ENCODE assay signal across 8 cellular contexts in the genomic region with DNA sequence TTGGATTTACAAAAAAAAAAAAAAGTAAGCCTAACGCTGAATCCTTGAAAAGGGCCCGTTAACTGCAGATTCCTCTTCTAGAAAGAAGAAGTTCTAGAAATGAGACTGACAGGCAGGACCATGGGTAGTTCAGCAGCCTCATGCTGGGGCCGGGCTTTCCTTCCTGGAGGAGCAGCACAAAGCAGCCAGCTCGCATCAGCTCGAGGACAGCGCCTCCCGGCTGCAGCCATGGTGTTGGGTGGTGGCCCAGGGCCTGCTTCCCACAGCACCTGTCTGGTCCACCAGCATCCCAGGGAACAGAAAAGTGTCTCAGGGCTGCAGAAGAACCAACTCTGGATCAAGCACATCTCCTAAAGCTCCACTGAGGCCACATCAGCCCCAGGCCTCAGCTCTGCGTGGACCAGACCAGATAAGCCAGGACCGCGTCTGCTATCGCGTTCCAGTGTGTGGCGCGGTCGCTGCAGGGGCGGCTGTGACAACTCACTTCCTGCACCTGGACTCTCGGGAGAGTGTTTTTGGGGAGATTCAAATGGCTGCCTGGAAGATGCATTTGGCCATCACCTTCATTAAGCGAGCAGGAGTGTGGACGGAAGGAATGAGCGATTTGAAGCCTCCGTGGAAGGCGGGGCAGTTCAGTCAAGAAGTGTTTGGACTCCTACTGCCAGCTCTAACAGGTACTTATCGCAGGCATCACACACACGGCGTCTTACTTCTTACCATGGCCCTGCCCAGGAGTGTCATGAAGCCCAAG. TPM values are rescaled to one million over a fixed set of nuclear protein-coding genes. Genes with fewer than 3 reads are reported as not detected.
DNase-seq lines count a peak whose midpoint lies in the region; ATAC-seq and TF ChIP-seq lines count a peak whose summit lies in the region.

No MANE protein-coding gene starts in this region.

- H3K4me1 Mint-ChIP-seq in WTC11, result peaks cover 74% of the 10 kb centered on the region

- TF ChIP-seq CTCF in WTC11 (IDR thresholded peaks at IDR 0.05) (no peak), fibroblast of lung (conservative IDR thresholded peaks at IDR 0.05 in 1 of 2, IDR thresholded peaks at IDR 0.05 in 1 of 2; ENCODE audit: low read depth in 1 of 2, low read length in 2 of 2) (no peak)

- H3K36me3 Mint-ChIP-seq in WTC11, result peaks cover 37% of the 10 kb centered on the region

- no peaks in the 10 kb centered on the region for H3K9me3 Mint-ChIP-seq in WTC11

- H3K79me2 ChIP-seq in fibroblast of lung (ENCODE audit: control insufficient read depth, insufficient read depth, low read length), result peaks cover 98% of the 10 kb centered on the region

- DNase-seq in HT1080 (ENCODE audit: low read depth), result peak; percentile 41
- DNase-seq in WTC11 (ENCODE audit: low spot score), result peak; percentile 64
- DNase-seq in fibroblast of lung (ENCODE audit: low read depth in 2 of 2), result peak in 1 of 2 donors; percentile 46
- DNase-seq in EL, result no peak
- DNase-seq in NCI-H446 (lab: John Stamatoyannopoulos, UW), result no peak
- no peak for DNase-seq in NK-92 (lab: John Stamatoyannopoulos, UW; ENCODE audit: unreplicated experiment)

- H2AFZ ChIP-seq in fibroblast of lung (ENCODE audit: low read length), result no peak overlapping the region

- POLR2A ChIA-PET in WTC11 (lab: Charles Lee), result interaction anchor here (1.0 to 3.2 kb wide), 4 partner anchors 26 to 76 kb away, joined by 3 to 18 read pairs (median 8); a partner anchor contains a TSS

- no peaks in the 10 kb centered on the region for H4K20me1 ChIP-seq in fibroblast of lung (ENCODE audit: control insufficient read depth, extremely low read depth, insufficient read depth, low read length)

- H3K4me1 ChIP-seq in fibroblast of lung (ENCODE audit: control insufficient read depth, extremely low read depth, insufficient read depth, low read length) (peaks cover 91% of the 10 kb centered on the region), skeletal muscle tissue (ENCODE audit: control insufficient read depth in 3 of 3, insufficient read depth in 3 of 3, low read length in 3 of 3) (peaks cover 86 to 96% (median 88%) of the 10 kb centered on the region in 3 donors)

- no peak overlapping the region for H3K4me3 ChIP-seq in fibroblast of lung (replicated peaks in 1 of 4; ENCODE audit: control extremely low read depth in 1 of 4, insufficient read depth in 1 of 4, low read depth in 3 of 4, low read length in 4 of 4)
- no peak overlapping the region for H3K4me3 ChIP-seq in skeletal muscle tissue (ENCODE audit: low read length in 3 of 3)

- no peak for ATAC-seq in WTC11
- ATAC-seq in GM21360 (IDR thresholded peaks at IDR 0.05; ENCODE audit: unreplicated experiment), result no peak

- H3K36me3 ChIP-seq in fibroblast of lung (ENCODE audit: control insufficient read depth, insufficient read depth, low read length) (peaks cover 44% of the 10 kb centered on the region), skeletal muscle tissue (ENCODE audit: control insufficient read depth in 3 of 3, insufficient read depth in 3 of 3, low read length in 3 of 3) (peaks cover 21 to 40% (median 26%) of the 10 kb centered on the region in 3 donors)

- peak overlapping the region; percentile 99 for H3K27ac Mint-ChIP-seq in WTC11

- H3K27ac ChIP-seq in fibroblast of lung (ENCODE audit: insufficient read depth, low read length) (peak overlapping the region; percentile 98), skeletal muscle tissue (ENCODE audit: low read depth, low read length) (peak overlapping the region; percentile 92)

- no peak overlapping the region for H3K4me2 ChIP-seq in fibroblast of lung (ENCODE audit: extremely low read depth, insufficient read depth, low read length)

- CTCF ChIA-PET in WTC11 (lab: Charles Lee), result interaction anchor here (0.5 to 3.6 kb wide), 15 partner anchors 9 to 152 kb away, joined by 3 to 16 read pairs (median 6); a partner anchor contains a TSS

- no peaks in the 10 kb centered on the region for H3K9me3 ChIP-seq in fibroblast of lung (ENCODE audit: control insufficient read depth, insufficient read depth, low read depth, low read length)
- no peaks in the 10 kb centered on the region for H3K9me3 ChIP-seq in skeletal muscle tissue (ENCODE audit: control insufficient read depth in 3 of 3, low read length in 3 of 3)

- H3K9ac ChIP-seq in fibroblast of lung (ENCODE audit: insufficient read depth, low read length) (no peak overlapping the region), skeletal muscle tissue (ENCODE audit: low read depth in 1 of 3, low read length in 3 of 3) (peak overlapping the region in 2 of 3 donors; percentile 6 to 50)

- H3K27me3 ChIP-seq in fibroblast of lung (ENCODE audit: control insufficient read depth, insufficient read depth, low read length), result no peaks in the 10 kb centered on the region
- H3K27me3 ChIP-seq in skeletal muscle tissue (ENCODE audit: control insufficient read depth in 3 of 3, insufficient read depth in 3 of 3, low read length in 3 of 3), result no peaks in the 10 kb centered on the region

- no peaks in the 10 kb centered on the region for H3K27me3 Mint-ChIP-seq in WTC11 (ENCODE audit: low read depth)

- no peak overlapping the region for H3K4me3 Mint-ChIP-seq in WTC11

TF ChIP-seq in WTC11, 78 proteins besides CTCF, POLR2A, EP300 and RAD21:
- TF ChIP-seq OVOL2 (CRISPR knock-in tag; IDR thresholded peaks at IDR 0.05; ENCODE audit: borderline replicate concordance) (no peak), FOXJ3 (CRISPR knock-in tag; IDR thresholded peaks at IDR 0.05; ENCODE audit: borderline replicate concordance) (no peak)

RNA-seq across cellular contexts. Expression of a gene that starts 53.5 kb away (rescaled TPM):
- total RNA-seq in HT1080 (2014; rRNA removed; shearing (Covaris generic)), result 277 and 308 TPM in 2 replicates
- polyA plus RNA-seq in HT1080 (2015; cell fraction: cytosol; rRNA removed), result 165 and 169 TPM in 2 replicates
- 579 and 585 TPM in 2 replicates for polyA plus RNA-seq in HT1080 (2015; cell fraction: nucleus; rRNA removed)
- total RNA-seq in WTC11 (2021) (272 to 288 TPM (median 277 TPM) in 3 replicates), fibroblast of lung (562 and 796 TPM in 2 replicates), skeletal muscle tissue (111 TPM)
- polyA plus RNA-seq in fibroblast of lung, result 413 and 677 TPM in 2 replicates
- 611 and 1,244 TPM in 2 replicates for polyA plus RNA-seq in fibroblast of lung (2012)
- polyA minus RNA-seq in fibroblast of lung (ENCODE audit: low replicate concordance), result 1,141 and 2,569 TPM in 2 replicates

Comparison
In these comparisons a context has a peak if more than half of its experiments do, and no peak if none do; other contexts are left out.
1. DNase-seq: peak in HT1080 (single experiment) and WTC11 (single experiment); none in EL (single experiment), NCI-H446 (0 of 2) and NK-92 (single experiment).